27 cellular contexts compared by ENCODE assay signal in the genomic region with DNA sequence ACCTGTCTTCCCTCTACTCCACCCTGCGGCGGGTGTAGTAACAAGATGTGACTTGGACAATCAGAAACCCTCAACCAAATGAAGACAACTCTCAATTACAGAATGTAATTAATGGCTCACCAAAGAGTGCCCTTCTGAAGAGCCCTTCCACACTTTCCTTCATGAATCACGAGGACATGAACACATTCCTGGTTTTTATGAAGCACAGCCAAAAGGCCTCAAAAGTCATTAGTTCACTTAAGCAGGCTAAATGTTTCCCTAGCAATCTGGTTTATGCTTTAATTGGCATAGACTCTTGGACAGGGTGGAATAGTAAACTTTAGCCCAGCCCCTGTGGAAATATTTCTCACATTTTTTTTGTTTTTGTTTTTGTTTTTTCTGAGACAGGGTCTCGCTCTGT. TPM values are rescaled to one million over a fixed set of nuclear protein-coding genes. Genes with fewer than 3 reads are reported as not detected.
"Had no signal": no experiment of that assay in that cellular context is flagged by ENCODE, and none has a peak within 500 bp of the region (broad histone marks: within the 10 kb centered on the region; RNA-seq: fewer than 3 reads in every experiment).

No MANE protein-coding gene starts in this region.

- ATAC-seq: activated CD8-positive, alpha-beta T cell treated with anti-CD3 and anti-CD28 coated beads for 36 hours; Right ventricle myocardium inferior had no signal

- H3K36me3 ChIP-seq: ascending aorta, cardiac muscle cell had no signal

- H3K27ac ChIP-seq: ascending aorta, cardiac muscle cell, KMS-11, PC-9, RWPE1 had no signal

- H3K4me2 ChIP-seq: KMS-11, PC-9 had no signal

- H3K9me3 ChIP-seq: ascending aorta had no signal

- H2AFZ ChIP-seq: PC-9 had no signal

- DNase-seq: activated CD4-positive, alpha-beta T cell treated with anti-CD3 and anti-CD28 coated beads, Interleukin-2, amount 10 ng/mL, durations not matched to agents 24 days and 14 days; activated CD4-positive, alpha-beta T cell treated with anti-CD3 and anti-CD28 coated beads, Interleukin-2, amount 50 U/mL, for 4 hours; activated CD8-positive, alpha-beta T cell treated with anti-CD3 and anti-CD28 coated beads for 36 hours; activated gamma-delta T cell; activated naive CD4-positive, alpha-beta T cell treated with Interleukin-2 at 50 U/mL for 16 hours; activated naive CD8-positive, alpha-beta T cell treated with anti-CD3 and anti-CD28 coated beads, Interleukin-2, amount 10 ng/mL, durations not matched to agents 7 days and 5 days; activated T-cell treated with anti-CD3 and anti-CD28 coated beads, Interleukin-2, amount 50 U/mL, for 24 hours; amygdala; MM.1S; MV-4-11; NCI-H1092; NCI-H187 treated with DMSO at 0.1 percent for 48 hours; NCI-H2081; NCI-H345; NCI-H524 treated with DMSO at 0.1 percent for 48 hours; PC-9; SIG-M5; SW 1271; T-helper 1 cell; T-helper 2 cell; T-helper 9 cell had no signal

- H3K4me3 ChIP-seq: ascending aorta, cardiac muscle cell, PC-9 had no signal

- H3K27me3 ChIP-seq: ascending aorta, cardiac muscle cell had no signal

- H3K4me1 ChIP-seq: ascending aorta had no signal

RNA-seq across cellular contexts. Expression of a gene that starts 20.5 kb away (rescaled TPM):
- total RNA-seq: LHCN-M2 had no signal
